2 cellular contexts compared by ENCODE assay signal in the genomic region with DNA sequence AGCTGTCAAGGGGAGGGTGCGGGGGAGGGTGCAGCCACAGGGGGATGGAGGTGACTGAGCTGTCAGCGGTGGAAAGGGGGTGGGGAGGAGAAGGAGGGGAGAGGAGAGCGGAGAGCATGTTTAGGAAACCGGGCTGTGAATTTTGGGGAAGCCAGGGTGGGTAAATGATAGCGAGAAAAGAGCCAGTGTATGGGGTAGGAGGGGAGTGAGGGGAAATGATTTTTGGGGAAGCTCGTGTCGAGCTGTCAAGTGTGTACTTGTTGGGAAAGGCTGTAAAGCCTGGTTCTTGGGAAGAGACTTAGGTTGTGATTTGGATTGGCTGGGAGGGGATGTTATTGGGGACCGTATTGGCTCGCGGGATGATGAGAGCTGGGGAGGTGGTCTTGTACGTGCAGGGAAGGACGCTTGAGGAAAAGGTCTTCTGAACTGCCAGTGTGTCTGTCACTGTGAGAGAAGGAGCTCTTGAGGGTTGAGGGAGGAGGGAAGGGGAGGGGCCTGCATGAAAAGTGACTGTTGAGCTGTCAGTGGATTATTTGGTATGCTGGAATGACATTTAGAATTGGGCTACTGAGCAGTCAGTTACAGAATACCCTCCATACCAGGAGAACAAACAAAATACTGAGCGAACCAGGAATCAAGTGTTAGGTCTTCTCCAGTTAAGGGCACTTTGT.
TF ChIP-seq lines count a peak whose summit lies in the region.

No MANE protein-coding gene starts in this region.

TF ChIP-seq in A549, 52 proteins besides CTCF, POLR2A, EP300 and RAD21 (continued from another document):
- TF ChIP-seq FOSL2 (IDR thresholded peaks at IDR 0.05), result no peak
- no peak for TF ChIP-seq FOSL2 (CRISPR knock-in tag; IDR thresholded peaks at IDR 0.05)
- no peak for TF ChIP-seq GATA3 (IDR thresholded peaks at IDR 0.05; ENCODE audit: borderline replicate concordance)
- TF ChIP-seq MAFK (IDR thresholded peaks at IDR 0.05; ENCODE audit: partially characterized antibody), result no peak
- TF ChIP-seq, protein P1, sequence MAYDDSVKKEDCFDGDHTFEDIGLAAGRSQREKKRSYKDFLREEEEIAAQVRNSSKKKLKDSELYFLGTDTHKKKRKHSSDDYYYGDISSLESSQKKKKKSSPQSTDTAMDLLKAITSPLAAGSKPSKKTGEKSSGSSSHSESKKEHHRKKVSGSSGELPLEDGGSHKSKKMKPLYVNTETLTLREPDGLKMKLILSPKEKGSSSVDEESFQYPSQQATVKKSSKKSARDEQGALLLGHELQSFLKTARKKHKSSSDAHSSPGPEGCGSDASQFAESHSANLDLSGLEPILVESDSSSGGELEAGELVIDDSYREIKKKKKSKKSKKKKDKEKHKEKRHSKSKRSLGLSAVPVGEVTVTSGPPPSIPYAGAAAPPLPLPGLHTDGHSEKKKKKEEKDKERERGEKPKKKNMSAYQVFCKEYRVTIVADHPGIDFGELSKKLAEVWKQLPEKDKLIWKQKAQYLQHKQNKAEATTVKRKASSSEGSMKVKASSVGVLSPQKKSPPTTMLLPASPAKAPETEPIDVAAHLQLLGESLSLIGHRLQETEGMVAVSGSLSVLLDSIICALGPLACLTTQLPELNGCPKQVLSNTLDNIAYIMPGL (CRISPR knock-in tag; IDR thresholded peaks at IDR 0.05; ENCODE audit: borderline replicate concordance), result no peak
- TF ChIP-seq, protein P2, sequence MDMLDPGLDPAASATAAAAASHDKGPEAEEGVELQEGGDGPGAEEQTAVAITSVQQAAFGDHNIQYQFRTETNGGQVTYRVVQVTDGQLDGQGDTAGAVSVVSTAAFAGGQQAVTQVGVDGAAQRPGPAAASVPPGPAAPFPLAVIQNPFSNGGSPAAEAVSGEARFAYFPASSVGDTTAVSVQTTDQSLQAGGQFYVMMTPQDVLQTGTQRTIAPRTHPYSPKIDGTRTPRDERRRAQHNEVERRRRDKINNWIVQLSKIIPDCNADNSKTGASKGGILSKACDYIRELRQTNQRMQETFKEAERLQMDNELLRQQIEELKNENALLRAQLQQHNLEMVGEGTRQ (IDR thresholded peaks at IDR 0.05), result no peak
- no peak for TF ChIP-seq CEBPB (IDR thresholded peaks at IDR 0.05)

TF ChIP-seq in SK-N-SH treated with all-trans-retinoic acid at 6 μM for 48 hours, 23 proteins besides CTCF, POLR2A, EP300 and RAD21 (continued from another document):
- TF ChIP-seq, protein P3, sequence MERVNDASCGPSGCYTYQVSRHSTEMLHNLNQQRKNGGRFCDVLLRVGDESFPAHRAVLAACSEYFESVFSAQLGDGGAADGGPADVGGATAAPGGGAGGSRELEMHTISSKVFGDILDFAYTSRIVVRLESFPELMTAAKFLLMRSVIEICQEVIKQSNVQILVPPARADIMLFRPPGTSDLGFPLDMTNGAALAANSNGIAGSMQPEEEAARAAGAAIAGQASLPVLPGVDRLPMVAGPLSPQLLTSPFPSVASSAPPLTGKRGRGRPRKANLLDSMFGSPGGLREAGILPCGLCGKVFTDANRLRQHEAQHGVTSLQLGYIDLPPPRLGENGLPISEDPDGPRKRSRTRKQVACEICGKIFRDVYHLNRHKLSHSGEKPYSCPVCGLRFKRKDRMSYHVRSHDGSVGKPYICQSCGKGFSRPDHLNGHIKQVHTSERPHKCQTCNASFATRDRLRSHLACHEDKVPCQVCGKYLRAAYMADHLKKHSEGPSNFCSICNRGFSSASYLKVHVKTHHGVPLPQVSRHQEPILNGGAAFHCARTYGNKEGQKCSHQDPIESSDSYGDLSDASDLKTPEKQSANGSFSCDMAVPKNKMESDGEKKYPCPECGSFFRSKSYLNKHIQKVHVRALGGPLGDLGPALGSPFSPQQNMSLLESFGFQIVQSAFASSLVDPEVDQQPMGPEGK (CRISPR knock-in tag; IDR thresholded peaks at IDR 0.05; ENCODE audit: borderline replicate concordance), result no peak
- TF ChIP-seq TOX (CRISPR knock-in tag; IDR thresholded peaks at IDR 0.05; ENCODE audit: borderline replicate concordance) (no peak), GLIS3 (CRISPR knock-in tag; IDR thresholded peaks at IDR 0.05) (no peak), ZNF8 (CRISPR knock-in tag; IDR thresholded peaks at IDR 0.05) (no peak), ARNTL (CRISPR knock-in tag; IDR thresholded peaks at IDR 0.05; ENCODE audit: borderline replicate concordance, low read depth) (no peak)
